2 cellular contexts compared by ENCODE assay signal in the genomic region with DNA sequence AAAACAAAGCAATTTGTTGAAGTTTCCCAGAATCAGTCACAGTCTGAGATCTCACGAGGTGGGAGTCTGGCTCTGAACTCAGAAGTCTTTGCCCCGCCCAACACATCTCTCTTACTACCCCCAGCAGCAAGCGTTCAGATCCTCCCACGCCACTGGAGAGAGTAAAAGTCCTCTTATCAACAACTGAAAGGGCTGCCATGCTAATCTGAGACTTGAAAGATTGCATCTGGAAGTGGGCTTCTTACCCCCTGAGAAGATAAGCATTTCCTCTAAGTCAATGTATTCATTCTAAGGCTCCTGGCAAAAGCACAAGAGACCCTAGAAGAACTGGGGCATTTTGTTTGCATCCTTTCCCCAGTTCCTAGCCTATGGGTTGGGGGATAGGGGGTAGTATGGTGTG.
TF ChIP-seq lines count a peak whose summit lies in the region.

No MANE protein-coding gene starts in this region.

TF ChIP-seq in GM23338, 12 proteins besides CTCF, POLR2A, EP300 and RAD21 (continued from another document):
- TF ChIP-seq, protein P1, sequence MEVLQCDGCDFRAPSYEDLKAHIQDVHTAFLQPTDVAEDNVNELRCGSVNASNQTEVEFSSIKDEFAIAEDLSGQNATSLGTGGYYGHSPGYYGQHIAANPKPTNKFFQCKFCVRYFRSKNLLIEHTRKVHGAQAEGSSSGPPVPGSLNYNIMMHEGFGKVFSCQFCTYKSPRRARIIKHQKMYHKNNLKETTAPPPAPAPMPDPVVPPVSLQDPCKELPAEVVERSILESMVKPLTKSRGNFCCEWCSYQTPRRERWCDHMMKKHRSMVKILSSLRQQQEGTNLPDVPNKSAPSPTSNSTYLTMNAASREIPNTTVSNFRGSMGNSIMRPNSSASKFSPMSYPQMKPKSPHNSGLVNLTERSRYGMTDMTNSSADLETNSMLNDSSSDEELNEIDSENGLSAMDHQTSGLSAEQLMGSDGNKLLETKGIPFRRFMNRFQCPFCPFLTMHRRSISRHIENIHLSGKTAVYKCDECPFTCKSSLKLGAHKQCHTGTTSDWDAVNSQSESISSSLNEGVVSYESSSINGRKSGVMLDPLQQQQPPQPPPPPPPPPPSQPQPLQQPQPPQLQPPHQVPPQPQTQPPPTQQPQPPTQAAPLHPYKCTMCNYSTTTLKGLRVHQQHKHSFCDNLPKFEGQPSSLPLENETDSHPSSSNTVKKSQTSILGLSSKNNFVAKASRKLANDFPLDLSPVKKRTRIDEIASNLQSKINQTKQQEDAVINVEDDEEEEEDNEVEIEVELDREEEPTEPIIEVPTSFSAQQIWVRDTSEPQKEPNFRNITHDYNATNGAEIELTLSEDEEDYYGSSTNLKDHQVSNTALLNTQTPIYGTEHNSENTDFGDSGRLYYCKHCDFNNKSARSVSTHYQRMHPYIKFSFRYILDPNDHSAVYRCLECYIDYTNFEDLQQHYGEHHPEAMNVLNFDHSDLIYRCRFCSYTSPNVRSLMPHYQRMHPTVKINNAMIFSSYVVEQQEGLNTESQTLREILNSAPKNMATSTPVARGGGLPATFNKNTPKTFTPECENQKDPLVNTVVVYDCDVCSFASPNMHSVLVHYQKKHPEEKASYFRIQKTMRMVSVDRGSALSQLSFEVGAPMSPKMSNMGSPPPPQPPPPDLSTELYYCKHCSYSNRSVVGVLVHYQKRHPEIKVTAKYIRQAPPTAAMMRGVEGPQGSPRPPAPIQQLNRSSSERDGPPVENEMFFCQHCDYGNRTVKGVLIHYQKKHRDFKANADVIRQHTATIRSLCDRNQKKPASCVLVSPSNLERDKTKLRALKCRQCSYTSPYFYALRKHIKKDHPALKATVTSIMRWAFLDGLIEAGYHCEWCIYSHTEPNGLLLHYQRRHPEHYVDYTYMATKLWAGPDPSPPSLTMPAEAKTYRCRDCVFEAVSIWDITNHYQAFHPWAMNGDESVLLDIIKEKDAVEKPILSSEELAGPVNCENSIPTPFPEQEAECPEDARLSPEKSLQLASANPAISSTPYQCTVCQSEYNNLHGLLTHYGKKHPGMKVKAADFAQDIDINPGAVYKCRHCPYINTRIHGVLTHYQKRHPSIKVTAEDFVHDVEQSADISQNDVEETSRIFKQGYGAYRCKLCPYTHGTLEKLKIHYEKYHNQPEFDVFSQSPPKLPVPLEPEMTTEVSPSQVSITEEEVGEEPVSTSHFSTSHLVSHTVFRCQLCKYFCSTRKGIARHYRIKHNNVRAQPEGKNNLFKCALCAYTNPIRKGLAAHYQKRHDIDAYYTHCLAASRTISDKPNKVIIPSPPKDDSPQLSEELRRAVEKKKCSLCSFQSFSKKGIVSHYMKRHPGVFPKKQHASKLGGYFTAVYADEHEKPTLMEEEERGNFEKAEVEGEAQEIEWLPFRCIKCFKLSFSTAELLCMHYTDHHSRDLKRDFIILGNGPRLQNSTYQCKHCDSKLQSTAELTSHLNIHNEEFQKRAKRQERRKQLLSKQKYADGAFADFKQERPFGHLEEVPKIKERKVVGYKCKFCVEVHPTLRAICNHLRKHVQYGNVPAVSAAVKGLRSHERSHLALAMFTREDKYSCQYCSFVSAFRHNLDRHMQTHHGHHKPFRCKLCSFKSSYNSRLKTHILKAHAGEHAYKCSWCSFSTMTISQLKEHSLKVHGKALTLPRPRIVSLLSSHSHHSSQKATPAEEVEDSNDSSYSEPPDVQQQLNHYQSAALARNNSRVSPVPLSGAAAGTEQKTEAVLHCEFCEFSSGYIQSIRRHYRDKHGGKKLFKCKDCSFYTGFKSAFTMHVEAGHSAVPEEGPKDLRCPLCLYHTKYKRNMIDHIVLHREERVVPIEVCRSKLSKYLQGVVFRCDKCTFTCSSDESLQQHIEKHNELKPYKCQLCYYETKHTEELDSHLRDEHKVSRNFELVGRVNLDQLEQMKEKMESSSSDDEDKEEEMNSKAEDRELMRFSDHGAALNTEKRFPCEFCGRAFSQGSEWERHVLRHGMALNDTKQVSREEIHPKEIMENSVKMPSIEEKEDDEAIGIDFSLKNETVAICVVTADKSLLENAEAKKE (CRISPR knock-in tag; IDR thresholded peaks at IDR 0.05): no peak
- TF ChIP-seq, protein P2, sequence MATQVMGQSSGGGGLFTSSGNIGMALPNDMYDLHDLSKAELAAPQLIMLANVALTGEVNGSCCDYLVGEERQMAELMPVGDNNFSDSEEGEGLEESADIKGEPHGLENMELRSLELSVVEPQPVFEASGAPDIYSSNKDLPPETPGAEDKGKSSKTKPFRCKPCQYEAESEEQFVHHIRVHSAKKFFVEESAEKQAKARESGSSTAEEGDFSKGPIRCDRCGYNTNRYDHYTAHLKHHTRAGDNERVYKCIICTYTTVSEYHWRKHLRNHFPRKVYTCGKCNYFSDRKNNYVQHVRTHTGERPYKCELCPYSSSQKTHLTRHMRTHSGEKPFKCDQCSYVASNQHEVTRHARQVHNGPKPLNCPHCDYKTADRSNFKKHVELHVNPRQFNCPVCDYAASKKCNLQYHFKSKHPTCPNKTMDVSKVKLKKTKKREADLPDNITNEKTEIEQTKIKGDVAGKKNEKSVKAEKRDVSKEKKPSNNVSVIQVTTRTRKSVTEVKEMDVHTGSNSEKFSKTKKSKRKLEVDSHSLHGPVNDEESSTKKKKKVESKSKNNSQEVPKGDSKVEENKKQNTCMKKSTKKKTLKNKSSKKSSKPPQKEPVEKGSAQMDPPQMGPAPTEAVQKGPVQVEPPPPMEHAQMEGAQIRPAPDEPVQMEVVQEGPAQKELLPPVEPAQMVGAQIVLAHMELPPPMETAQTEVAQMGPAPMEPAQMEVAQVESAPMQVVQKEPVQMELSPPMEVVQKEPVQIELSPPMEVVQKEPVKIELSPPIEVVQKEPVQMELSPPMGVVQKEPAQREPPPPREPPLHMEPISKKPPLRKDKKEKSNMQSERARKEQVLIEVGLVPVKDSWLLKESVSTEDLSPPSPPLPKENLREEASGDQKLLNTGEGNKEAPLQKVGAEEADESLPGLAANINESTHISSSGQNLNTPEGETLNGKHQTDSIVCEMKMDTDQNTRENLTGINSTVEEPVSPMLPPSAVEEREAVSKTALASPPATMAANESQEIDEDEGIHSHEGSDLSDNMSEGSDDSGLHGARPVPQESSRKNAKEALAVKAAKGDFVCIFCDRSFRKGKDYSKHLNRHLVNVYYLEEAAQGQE (IDR thresholded peaks at IDR 0.05; ENCODE audit: unreplicated experiment): no peak

TF ChIP-seq in neural cell, 6 proteins besides CTCF, POLR2A, EP300 and RAD21 (continued from another document):
- TF ChIP-seq, protein P2 (IDR thresholded peaks at IDR 0.05; ENCODE audit: borderline replicate concordance): no peak
